ENCODE assay signal across 2 cellular contexts in genomic region chr14:79186523-79186922, GRCh38.
TF ChIP-seq lines count a peak whose summit lies in the region.

No MANE protein-coding gene starts in this region.

TF ChIP-seq in SK-N-SH, 30 proteins besides CTCF, POLR2A, EP300 and RAD21:
- TF ChIP-seq TEAD4 (IDR thresholded peaks at IDR 0.05; ENCODE audit: borderline replicate concordance, insufficient read depth) (peak; percentile 17; the same call in 1 of the 2 replicates), TCF12 (IDR thresholded peaks at IDR 0.05) (peak; percentile 62), RCOR1 (IDR thresholded peaks at IDR 0.05; ENCODE audit: low read length) (no peak), EZH2phosphoT487 (IDR thresholded peaks at IDR 0.05; ENCODE audit: borderline replicate concordance, low read depth) (no peak), RXRA (IDR thresholded peaks at IDR 0.05; ENCODE audit: borderline replicate concordance, low read depth) (0 out of 2 replicates have a peak, but pooled peaks have one; percentile 25), RFX5 (IDR thresholded peaks at IDR 0.05; ENCODE audit: low read length) (no peak), POLR2AphosphoS5 (IDR thresholded peaks at IDR 0.05; ENCODE audit: low read depth, low read length) (no peak), SIN3A (IDR thresholded peaks at IDR 0.05; ENCODE audit: borderline replicate concordance, low read depth, low read length) (no peak), FOSL2 (IDR thresholded peaks at IDR 0.05; ENCODE audit: borderline replicate concordance, low read depth) (peak; percentile 46; the same call in 1 of the 2 replicates), MXI1 (IDR thresholded peaks at IDR 0.05; ENCODE audit: low read depth, low read length) (no peak), ZBTB33 (IDR thresholded peaks at IDR 0.05; ENCODE audit: borderline replicate concordance, low read depth) (no peak), JUND (IDR thresholded peaks at IDR 0.05) (peak; percentile 58)
- TF ChIP-seq, protein P1, sequence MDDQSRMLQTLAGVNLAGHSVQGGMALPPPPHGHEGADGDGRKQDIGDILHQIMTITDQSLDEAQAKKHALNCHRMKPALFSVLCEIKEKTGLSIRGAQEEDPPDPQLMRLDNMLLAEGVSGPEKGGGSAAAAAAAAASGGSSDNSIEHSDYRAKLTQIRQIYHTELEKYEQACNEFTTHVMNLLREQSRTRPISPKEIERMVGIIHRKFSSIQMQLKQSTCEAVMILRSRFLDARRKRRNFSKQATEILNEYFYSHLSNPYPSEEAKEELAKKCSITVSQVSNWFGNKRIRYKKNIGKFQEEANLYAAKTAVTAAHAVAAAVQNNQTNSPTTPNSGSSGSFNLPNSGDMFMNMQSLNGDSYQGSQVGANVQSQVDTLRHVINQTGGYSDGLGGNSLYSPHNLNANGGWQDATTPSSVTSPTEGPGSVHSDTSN (IDR thresholded peaks at IDR 0.05) = 0 out of 2 replicates have a peak, but pooled peaks have one; percentile 10
- TF ChIP-seq, protein P2, sequence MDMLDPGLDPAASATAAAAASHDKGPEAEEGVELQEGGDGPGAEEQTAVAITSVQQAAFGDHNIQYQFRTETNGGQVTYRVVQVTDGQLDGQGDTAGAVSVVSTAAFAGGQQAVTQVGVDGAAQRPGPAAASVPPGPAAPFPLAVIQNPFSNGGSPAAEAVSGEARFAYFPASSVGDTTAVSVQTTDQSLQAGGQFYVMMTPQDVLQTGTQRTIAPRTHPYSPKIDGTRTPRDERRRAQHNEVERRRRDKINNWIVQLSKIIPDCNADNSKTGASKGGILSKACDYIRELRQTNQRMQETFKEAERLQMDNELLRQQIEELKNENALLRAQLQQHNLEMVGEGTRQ (IDR thresholded peaks at IDR 0.05; ENCODE audit: borderline replicate concordance, low read depth, low read length) = no peak
- TF ChIP-seq, protein P3, sequence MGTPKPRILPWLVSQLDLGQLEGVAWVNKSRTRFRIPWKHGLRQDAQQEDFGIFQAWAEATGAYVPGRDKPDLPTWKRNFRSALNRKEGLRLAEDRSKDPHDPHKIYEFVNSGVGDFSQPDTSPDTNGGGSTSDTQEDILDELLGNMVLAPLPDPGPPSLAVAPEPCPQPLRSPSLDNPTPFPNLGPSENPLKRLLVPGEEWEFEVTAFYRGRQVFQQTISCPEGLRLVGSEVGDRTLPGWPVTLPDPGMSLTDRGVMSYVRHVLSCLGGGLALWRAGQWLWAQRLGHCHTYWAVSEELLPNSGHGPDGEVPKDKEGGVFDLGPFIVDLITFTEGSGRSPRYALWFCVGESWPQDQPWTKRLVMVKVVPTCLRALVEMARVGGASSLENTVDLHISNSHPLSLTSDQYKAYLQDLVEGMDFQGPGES (IDR thresholded peaks at IDR 0.05; ENCODE audit: low read depth, low read length) = no peak

TF ChIP-seq in endothelial cell of umbilical vein, 7 proteins besides CTCF, POLR2A, EP300 and RAD21:
- TF ChIP-seq EZH2 (IDR thresholded peaks at IDR 0.05; ENCODE audit: borderline replicate concordance, low read depth, low read length, severe bottlenecking) (no peak), GATA2 (IDR thresholded peaks at IDR 0.05; ENCODE audit: insufficient read depth, insufficient read length, low read depth, low read length) (no peak), POLR2AphosphoS5 (IDR thresholded peaks at IDR 0.05; ENCODE audit: insufficient read depth, low read depth, low read length) (no peak), MYC (IDR thresholded peaks at IDR 0.05; ENCODE audit: low read depth, low read length) (no peak), JUN (IDR thresholded peaks at IDR 0.05; ENCODE audit: borderline replicate concordance, insufficient read depth, insufficient read length, low read depth) (no peak), FOS (IDR thresholded peaks at IDR 0.05; ENCODE audit: borderline replicate concordance, insufficient read depth, low read length) (peak; percentile 26)
- TF ChIP-seq, protein P4, sequence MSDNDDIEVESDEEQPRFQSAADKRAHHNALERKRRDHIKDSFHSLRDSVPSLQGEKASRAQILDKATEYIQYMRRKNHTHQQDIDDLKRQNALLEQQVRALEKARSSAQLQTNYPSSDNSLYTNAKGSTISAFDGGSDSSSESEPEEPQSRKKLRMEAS (IDR thresholded peaks at IDR 0.05; ENCODE audit: insufficient read depth, insufficient read length) = no peak
TF ChIP-seq in endothelial cell of umbilical vein: peak in this region for 1.
